9 cellular contexts compared by ENCODE assay signal in the genomic region with DNA sequence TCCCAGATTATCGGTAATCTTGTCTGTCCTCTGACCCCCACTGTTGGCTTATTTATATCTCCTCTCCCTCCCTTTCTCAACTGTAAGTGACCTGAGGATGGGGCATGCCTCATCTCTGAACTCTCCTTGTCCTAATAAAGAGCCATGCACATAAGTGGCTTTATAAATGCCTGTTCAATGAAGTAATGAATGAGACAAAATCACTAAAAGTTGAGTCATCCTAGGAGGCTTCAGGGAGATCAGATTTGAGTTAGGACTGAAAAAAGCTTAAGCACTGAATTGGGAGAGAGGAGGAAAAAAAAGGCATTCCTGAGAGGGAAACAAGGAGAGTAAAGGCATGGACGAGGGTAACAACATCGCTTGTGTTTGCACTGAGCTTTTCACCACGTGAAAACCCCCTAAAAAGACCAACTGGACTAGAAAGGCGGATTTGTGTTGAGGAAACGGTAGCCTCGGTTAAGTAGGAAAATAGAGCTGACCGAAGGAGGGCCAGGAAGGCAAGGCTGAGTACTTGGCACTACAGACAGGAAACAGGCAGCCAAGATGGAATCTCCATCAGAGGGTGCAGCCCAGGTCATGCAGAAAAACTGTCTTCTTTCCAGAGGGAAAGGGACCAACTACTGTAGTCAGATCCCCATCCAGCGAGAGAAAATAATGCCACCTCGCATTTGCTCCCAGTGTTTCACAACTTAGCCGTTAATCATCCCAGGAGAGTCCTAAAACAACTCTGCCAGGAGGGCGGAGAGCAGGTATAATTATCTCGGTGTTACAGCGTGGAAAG.
DNase-seq lines count a peak whose midpoint lies in the region; ATAC-seq and TF ChIP-seq lines count a peak whose summit lies in the region.
"Had no signal": no experiment of that assay in that cellular context is flagged by ENCODE, and none has a peak within 500 bp of the region (broad histone marks: within the 10 kb centered on the region; RNA-seq: fewer than 3 reads in every experiment).

No MANE protein-coding gene starts in this region.

- no peak overlapping the region for H3K27ac Mint-ChIP-seq in activated T-cell treated with anti-CD3 and anti-CD28 coated beads, Interleukin-2, amount 50 U/mL, for 72 hours
- H3K27ac Mint-ChIP-seq in activated CD4-positive, alpha-beta T cell treated with anti-CD3 and anti-CD28 coated beads, Interleukin-2, amount 10 ng/mL, durations not matched to agents 7 days and 5 days = no peak overlapping the region

- peak overlapping the region; percentile 84 for H3K9ac ChIP-seq in adipocyte (ENCODE audit: low read length)

- peaks cover 18% of the 10 kb centered on the region for H3K27me3 Mint-ChIP-seq in activated T-cell treated with anti-CD3 and anti-CD28 coated beads, Interleukin-2, amount 50 U/mL, for 72 hours (ENCODE audit: low read depth)
- peaks cover 10% of the 10 kb centered on the region for H3K27me3 Mint-ChIP-seq in activated CD4-positive, alpha-beta T cell treated with anti-CD3 and anti-CD28 coated beads, Interleukin-2, amount 10 ng/mL, durations not matched to agents 7 days and 5 days

- no peak for TF ChIP-seq CTCF in left ventricle myocardium inferior (IDR thresholded peaks at IDR 0.05; ENCODE audit: borderline replicate concordance)

- no peaks in the 10 kb centered on the region for H3K9me3 Mint-ChIP-seq in activated T-cell treated with anti-CD3 and anti-CD28 coated beads, Interleukin-2, amount 50 U/mL, for 72 hours
- H3K9me3 Mint-ChIP-seq in activated CD4-positive, alpha-beta T cell treated with anti-CD3 and anti-CD28 coated beads, Interleukin-2, amount 10 ng/mL, durations not matched to agents 7 days and 5 days = peaks cover 3% of the 10 kb centered on the region

- intact Hi-C loops in left ventricle myocardium inferior (cut with micrococcal nuclease) = no loop called here

- H3K4me1 Mint-ChIP-seq in activated T-cell treated with anti-CD3 and anti-CD28 coated beads, Interleukin-2, amount 50 U/mL, for 72 hours (ENCODE audit: low read depth) = peaks cover 26% of the 10 kb centered on the region
- H3K4me1 Mint-ChIP-seq in activated CD4-positive, alpha-beta T cell treated with anti-CD3 and anti-CD28 coated beads, Interleukin-2, amount 10 ng/mL, durations not matched to agents 7 days and 5 days = peaks cover 27% of the 10 kb centered on the region

- H3K4me3 Mint-ChIP-seq in activated T-cell treated with anti-CD3 and anti-CD28 coated beads, Interleukin-2, amount 50 U/mL, for 72 hours = no peak overlapping the region
- H3K4me3 Mint-ChIP-seq in activated CD4-positive, alpha-beta T cell treated with anti-CD3 and anti-CD28 coated beads, Interleukin-2, amount 10 ng/mL, durations not matched to agents 7 days and 5 days = no peak overlapping the region

- peak overlapping the region; percentile 62 for H3K27ac ChIP-seq in left ventricle myocardium inferior (replicated peaks)
- H3K27ac ChIP-seq in skin epidermis = peak overlapping the region in 20 of 21 experiments; percentile 0 to 90 (median 70)

- ATAC-seq in activated T-cell treated with anti-CD3 and anti-CD28 coated beads, Interleukin-2, amount 50 U/mL, for 72 hours (replicated peaks in 1 of 2) = no peak
- ATAC-seq in GM21786 (IDR thresholded peaks at IDR 0.05; ENCODE audit: unreplicated experiment) = no peak

- DNase-seq in HCEC 1CT = peak; percentile 97
- peak; percentile 83 for DNase-seq in adipocyte (ENCODE audit: low read depth)
- DNase-seq in left ventricle myocardium inferior = no peak
- DNase-seq in activated T-cell treated with anti-CD3 and anti-CD28 coated beads, Interleukin-2, amount 50 U/mL, for 72 hours = no peak
- no peak for DNase-seq in SHP77 (lab: John Stamatoyannopoulos, UW)
- DNase-seq in activated CD4-positive, alpha-beta T cell treated with anti-CD3 and anti-CD28 coated beads, Interleukin-2, amount 10 ng/mL, durations not matched to agents 7 days and 5 days = no peak
- DNase-seq: activated CD4-positive, alpha-beta T cell treated with anti-CD3 and anti-CD28 coated beads, Interleukin-2, amount 50 U/mL, for 48 hours had no signal

- H3K9me3 ChIP-seq in adipocyte (ENCODE audit: control insufficient read depth, low read length) (no peaks in the 10 kb centered on the region), left ventricle myocardium inferior (replicated peaks) (no peaks in the 10 kb centered on the region)

- no peaks in the 10 kb centered on the region for H3K36me3 Mint-ChIP-seq in activated T-cell treated with anti-CD3 and anti-CD28 coated beads, Interleukin-2, amount 50 U/mL, for 72 hours (ENCODE audit: insufficient read depth in 2 of 2)
- peaks cover 3% of the 10 kb centered on the region for H3K36me3 Mint-ChIP-seq in activated CD4-positive, alpha-beta T cell treated with anti-CD3 and anti-CD28 coated beads, Interleukin-2, amount 10 ng/mL, durations not matched to agents 7 days and 5 days (ENCODE audit: low read depth)

- peaks cover 62% of the 10 kb centered on the region for H3K4me1 ChIP-seq in adipocyte (ENCODE audit: control insufficient read depth, insufficient read depth, low read length)
- peaks cover 80% of the 10 kb centered on the region for H3K4me1 ChIP-seq in left ventricle myocardium inferior

- POLR2A ChIA-PET in activated CD4-positive, alpha-beta T cell treated with anti-CD3 and anti-CD28 coated beads, Interleukin-2, amount 10 ng/mL, durations not matched to agents 7 days and 5 days (lab: Charles Lee) = no interaction called here

- CTCF ChIA-PET in activated CD4-positive, alpha-beta T cell treated with anti-CD3 and anti-CD28 coated beads, Interleukin-2, amount 10 ng/mL, durations not matched to agents 7 days and 5 days (lab: Charles Lee) = interaction anchor here (0.6 to 2.4 kb wide), 5 partner anchors 9 to 125 kb away, joined by 4 to 13 read pairs (median 4); no protein-coding TSS in a partner anchor

- H3K4me3 ChIP-seq in adipocyte (ENCODE audit: low read length) (peak overlapping the region; percentile 58), left ventricle myocardium inferior (peak overlapping the region; percentile 21), skin epidermis (no peak overlapping the region)

- H3K27me3 ChIP-seq in adipocyte (replicated peaks; ENCODE audit: control insufficient read depth, insufficient read depth, low read length) (no peaks in the 10 kb centered on the region), left ventricle myocardium inferior (ENCODE audit: low read depth) (no peaks in the 10 kb centered on the region)

- H3K36me3 ChIP-seq in adipocyte (ENCODE audit: control insufficient read depth, insufficient read depth, low read length, severe bottlenecking) (no peaks in the 10 kb centered on the region), left ventricle myocardium inferior (no peaks in the 10 kb centered on the region)

Comparison
In these comparisons a context has a peak if more than half of its experiments do, and no peak if none do; other contexts are left out.
1. DNase-seq: peak in HCEC 1CT (single experiment) and adipocyte (single experiment); none in left ventricle myocardium inferior (single experiment), activated T-cell treated with anti-CD3 and anti-CD28 coated beads, Interleukin-2, amount 50 U/mL, for 72 hours (0 of 2), SHP77 (0 of 2) and activated CD4-positive, alpha-beta T cell treated with anti-CD3 and anti-CD28 coated beads, Interleukin-2, amount 10 ng/mL, durations not matched to agents 7 days and 5 days (single experiment).
2. H3K4me3 ChIP-seq: peak in adipocyte (single experiment) and left ventricle myocardium inferior (single experiment); none in skin epidermis (0 of 7).